In the genomic region with DNA sequence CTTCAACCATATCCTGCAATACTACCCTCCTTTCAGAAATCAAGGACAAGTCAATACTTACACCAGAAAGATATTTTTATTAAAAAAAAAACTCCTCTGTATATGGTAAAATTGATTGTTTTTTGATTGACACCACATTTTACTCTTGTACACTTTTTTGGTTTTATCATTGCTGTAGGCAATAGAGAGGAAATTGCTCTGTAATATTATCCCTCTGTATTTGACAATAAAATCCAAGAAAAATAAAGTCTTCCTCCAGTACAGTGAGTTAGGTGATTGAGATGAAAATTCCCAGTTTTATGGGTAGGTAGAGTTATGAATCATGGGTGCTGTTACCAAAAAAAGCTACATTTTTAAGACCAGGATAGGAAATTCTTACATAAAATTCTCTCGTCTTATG, we compare ENCODE assay signal across 36 cellular contexts. TPM values are rescaled to one million over a fixed set of nuclear protein-coding genes. Genes with fewer than 3 reads are reported as not detected.
"Had no signal": no experiment of that assay in that cellular context is flagged by ENCODE, and none has a peak within 500 bp of the region (broad histone marks: within the 10 kb centered on the region; RNA-seq: fewer than 3 reads in every experiment).

No MANE protein-coding gene starts in this region.

- H3K9ac ChIP-seq: KMS-11 had no signal

- H3K4me3 ChIP-seq: MG63 had no signal

- DNase-seq: Kasumi-1, MG63, MM.1S, MV-4-11, NCI-H1048, NCI-H1092, NCI-H1092 treated with DMSO at 0.1 percent for 48 hours, NCI-H1105, NCI-H1105 treated with DMSO at 0.1 percent for 48 hours, NCI-H1417, NCI-H1417 treated with DMSO at 0.1 percent for 48 hours, NCI-H1436, NCI-H1436 treated with DMSO at 0.1 percent for 48 hours, NCI-H146, NCI-H1694, NCI-H1694 treated with DMSO at 0.1 percent for 48 hours, NCI-H187, NCI-H187 treated with DMSO at 0.1 percent for 48 hours, NCI-H1930, NCI-H2081, NCI-H2081 treated with DMSO at 0.1 percent for 48 hours, NCI-H2107, NCI-H2171, NCI-H2171 treated with DMSO at 0.1 percent for 48 hours, NCI-H2227 treated with DMSO at 0.1 percent for 48 hours, NCI-H226, NCI-H345, NCI-H446, NCI-H446 treated with DMSO at 0.1 percent for 48 hours, NCI-H510A treated with DMSO at 0.1 percent for 48 hours, NCI-H524, NCI-H524 treated with DMSO at 0.1 percent for 48 hours had no signal

- H3K9me3 ChIP-seq: MG63 had no signal

- H3K36me3 ChIP-seq: MG63 had no signal

- H3K27me3 ChIP-seq: MG63 had no signal

- H3K27ac ChIP-seq: KMS-11 had no signal

- H3K4me2 ChIP-seq: KMS-11 had no signal

RNA-seq across cellular contexts. Expression of a gene that starts 22.6 kb away (rescaled TPM):
- total RNA-seq: LHCN-M2, M059J, NCI-H460 had no signal

RNA-seq across cellular contexts. Expression of a gene that starts 31.7 kb away (rescaled TPM):
- total RNA-seq: LHCN-M2, M059J, NCI-H460 had no signal
